In genomic region chr15:101386006-101386405, GRCh38 we compare ENCODE assay signal across 25 cellular contexts.
"Had no signal": no experiment of that assay in that cellular context is flagged by ENCODE, and none has a peak within 500 bp of the region (broad histone marks: within the 10 kb centered on the region; RNA-seq: fewer than 3 reads in every experiment).

No MANE protein-coding gene starts in this region.

- H3K27ac ChIP-seq: esophagus squamous epithelium, psoas muscle, suprapubic skin, transverse colon, vagina had no signal

- H3K4me3 ChIP-seq: esophagus squamous epithelium, psoas muscle, suprapubic skin, transverse colon, vagina had no signal

- H3K27me3 ChIP-seq: suprapubic skin, transverse colon, vagina had no signal

- DNase-seq: cortex of kidney; effector memory CD8-positive, alpha-beta T cell; erythroblast; esophagus squamous epithelium; foreskin melanocyte; mammary epithelial cell; mesendoderm; midbrain; naive thymus-derived CD8-positive, alpha-beta T cell; nucleus accumbens; small intestine; stimulated activated CD4-positive, alpha-beta T cell treated with anti-CD3 and anti-CD28 coated beads, Interleukin-12 subunit alpha, Interleukin-12 subunit beta, amount 100 ng/mL, for 4 hours; stimulated activated CD4-positive, alpha-beta T cell treated with anti-CD3 and anti-CD28 coated beads, Interleukin-1b, Interleukin-23, amount 100 ng/mL, for 48 hours; stimulated activated CD4-positive, alpha-beta T cell treated with anti-CD3 and anti-CD28 coated beads, Interleukin-4, amount 100 ng/mL, for 1 hour; stimulated activated CD8-positive, alpha-beta memory T cell treated with anti-CD3 and anti-CD28 coated beads, Interleukin-4, amount 100 ng/mL, for 48 hours; stimulated activated naive CD4-positive, alpha-beta T cell; stimulated activated naive CD8-positive, alpha-beta T cell treated with anti-CD3 and anti-CD28 coated beads, Interleukin-15, amount 100 ng/mL, for 72 hours; transverse colon had no signal

- ATAC-seq: effector memory CD8-positive, alpha-beta T cell; left lobe of liver; naive thymus-derived CD8-positive, alpha-beta T cell; psoas muscle; right cardiac atrium; stimulated activated naive CD8-positive, alpha-beta T cell treated with anti-CD3 and anti-CD28 coated beads, Interleukin-15, amount 100 ng/mL, for 72 hours had no signal

- H3K36me3 ChIP-seq: esophagus squamous epithelium, suprapubic skin, transverse colon, vagina had no signal

- H3K4me1 ChIP-seq: esophagus squamous epithelium, psoas muscle, transverse colon, vagina had no signal

- FAIRE-seq: endometrium, keratinocyte, small intestine had no signal

- H3K9me3 ChIP-seq: esophagus squamous epithelium, psoas muscle, suprapubic skin, transverse colon, vagina had no signal
